In genomic region chr12:54300732-54301427, GRCh38 we compare ENCODE assay signal across 1 cellular context.
TF ChIP-seq lines count a peak whose summit lies in the region.

Gene NFE2, minus strand, starts transcription at chr12:54301015. Its CDS starts 5,767 bp downstream, at chr12:54295248.

TF ChIP-seq in HepG2, 621 proteins besides CTCF, POLR2A, EP300 and RAD21 (continued from another document and continues in another):
- 0 out of 2 replicates have a peak, but pooled peaks have one; percentile 40 for TF ChIP-seq FOXC1 (CRISPR knock-in tag; IDR thresholded peaks at IDR 0.05; ENCODE audit: borderline replicate concordance)
- TF ChIP-seq ZNF20 (CRISPR knock-in tag; IDR thresholded peaks at IDR 0.05), result no peak
- TF ChIP-seq FOXA3 (CRISPR knock-in tag; IDR thresholded peaks at IDR 0.05), result no peak
- no peak; the same call in 1 of the 2 replicates for TF ChIP-seq HNF4A (CRISPR knock-in tag; IDR thresholded peaks at IDR 0.05)
- TF ChIP-seq TEF (CRISPR knock-in tag; IDR thresholded peaks at IDR 0.05), result no peak
- no peak for TF ChIP-seq ZNF121 (CRISPR knock-in tag; IDR thresholded peaks at IDR 0.05)
- no peak for TF ChIP-seq ZNF891 (CRISPR knock-in tag; IDR thresholded peaks at IDR 0.05)
- peak; percentile 54 for TF ChIP-seq MED8 (CRISPR knock-in tag; IDR thresholded peaks at IDR 0.05; ENCODE audit: insufficient replicate concordance)
- TF ChIP-seq KDM3A (CRISPR knock-in tag; IDR thresholded peaks at IDR 0.05; ENCODE audit: low read depth), result no peak
- TF ChIP-seq MYC (CRISPR knock-in tag; IDR thresholded peaks at IDR 0.05; ENCODE audit: borderline replicate concordance), result peak; percentile 67; the same call in 1 of the 2 replicates
- peak; percentile 9; the same call in 1 of the 2 replicates for TF ChIP-seq HOXA5 (CRISPR knock-in tag; IDR thresholded peaks at IDR 0.05)
- no peak for TF ChIP-seq ZNF441 (CRISPR knock-in tag; IDR thresholded peaks at IDR 0.05; ENCODE audit: borderline replicate concordance)
- TF ChIP-seq TBX3 (IDR thresholded peaks at IDR 0.05; ENCODE audit: borderline replicate concordance), result no peak
- peak; percentile 69; the same call in 1 of the 2 replicates for TF ChIP-seq ZBTB39 (CRISPR knock-in tag; IDR thresholded peaks at IDR 0.05)
- TF ChIP-seq SETDB1 (CRISPR knock-in tag; IDR thresholded peaks at IDR 0.05; ENCODE audit: borderline replicate concordance), result no peak
- TF ChIP-seq NFATC3 (CRISPR knock-in tag; IDR thresholded peaks at IDR 0.05), result no peak
- TF ChIP-seq MED13 (CRISPR knock-in tag; IDR thresholded peaks at IDR 0.05), result no peak
- TF ChIP-seq HES4 (CRISPR knock-in tag; IDR thresholded peaks at IDR 0.05; ENCODE audit: borderline replicate concordance), result no peak
- 0 out of 2 replicates have a peak, but pooled peaks have one; percentile 24 for TF ChIP-seq TOPORS (CRISPR knock-in tag; IDR thresholded peaks at IDR 0.05)
- peak; percentile 48; the same call in 1 of the 2 replicates for TF ChIP-seq NRL (CRISPR knock-in tag; IDR thresholded peaks at IDR 0.05; ENCODE audit: borderline replicate concordance)
- no peak for TF ChIP-seq TGIF2 (CRISPR knock-in tag; IDR thresholded peaks at IDR 0.05)
- TF ChIP-seq ATF3 (CRISPR knock-in tag; IDR thresholded peaks at IDR 0.05), result no peak
- TF ChIP-seq NR3C1 (CRISPR knock-in tag; IDR thresholded peaks at IDR 0.05), result no peak
- no peak for TF ChIP-seq ZNF33B (CRISPR knock-in tag; IDR thresholded peaks at IDR 0.05)
- TF ChIP-seq EED (CRISPR knock-in tag; IDR thresholded peaks at IDR 0.05), result no peak
- 0 out of 2 replicates have a peak, but pooled peaks have one; percentile 60 for TF ChIP-seq ZNF564 (CRISPR knock-in tag; IDR thresholded peaks at IDR 0.05)
- peak; percentile 56; the same call in 1 of the 2 replicates for TF ChIP-seq HIVEP1 (CRISPR knock-in tag; IDR thresholded peaks at IDR 0.05)
- no peak for TF ChIP-seq PAWR (CRISPR knock-in tag; IDR thresholded peaks at IDR 0.05; ENCODE audit: borderline replicate concordance)
- 0 out of 2 replicates have a peak, but pooled peaks have one; percentile 44 for TF ChIP-seq ZNF776 (CRISPR knock-in tag; IDR thresholded peaks at IDR 0.05)
- no peak for TF ChIP-seq SRF (IDR thresholded peaks at IDR 0.05; ENCODE audit: low read depth, low read length)
- no peak for TF ChIP-seq PCBP2 (optimal IDR thresholded peaks at IDR 0.05; ENCODE audit: low read depth, low read length, poor library complexity, severe bottlenecking)
- peak; percentile 56 for TF ChIP-seq PATZ1 (CRISPR knock-in tag; IDR thresholded peaks at IDR 0.05)
- no peak for TF ChIP-seq RFX5 (IDR thresholded peaks at IDR 0.05; ENCODE audit: low read depth, low read length)
- TF ChIP-seq SOX5 (CRISPR knock-in tag; IDR thresholded peaks at IDR 0.05; ENCODE audit: borderline replicate concordance), result no peak
- TF ChIP-seq ZNF331 (CRISPR knock-in tag; IDR thresholded peaks at IDR 0.05), result no peak
- TF ChIP-seq ZNF780A (CRISPR knock-in tag; IDR thresholded peaks at IDR 0.05), result no peak
- TF ChIP-seq ZBTB7B (CRISPR knock-in tag; IDR thresholded peaks at IDR 0.05), result peak; percentile 22; the same call in 1 of the 2 replicates
- peak; percentile 67 for TF ChIP-seq HNF1B (CRISPR knock-in tag; IDR thresholded peaks at IDR 0.05)
- TF ChIP-seq TFAP4 (IDR thresholded peaks at IDR 0.05; ENCODE audit: borderline replicate concordance, low read depth), result no peak
- no peak for TF ChIP-seq ZSCAN29 (CRISPR knock-in tag; conservative IDR thresholded peaks at IDR 0.05)
- no peak for TF ChIP-seq STAG1 (CRISPR knock-in tag; IDR thresholded peaks at IDR 0.05)
- TF ChIP-seq ZFY (CRISPR knock-in tag; IDR thresholded peaks at IDR 0.05), result peak; percentile 40; the same call in 1 of the 2 replicates
- TF ChIP-seq ZNF274 (CRISPR knock-in tag; IDR thresholded peaks at IDR 0.05), result peak; percentile 61; the same call in 1 of the 2 replicates
- no peak for TF ChIP-seq SATB2 (CRISPR knock-in tag; IDR thresholded peaks at IDR 0.05)
- no peak for TF ChIP-seq ZNF782 (CRISPR knock-in tag; IDR thresholded peaks at IDR 0.05; ENCODE audit: borderline replicate concordance)
- 0 out of 2 replicates have a peak, but pooled peaks have one; percentile 12 for TF ChIP-seq ZNF609 (CRISPR knock-in tag; IDR thresholded peaks at IDR 0.05; ENCODE audit: borderline replicate concordance)
- no peak for TF ChIP-seq RAD51 (IDR thresholded peaks at IDR 0.05; ENCODE audit: borderline replicate concordance)
- no peak for TF ChIP-seq CEBPG (CRISPR knock-in tag; IDR thresholded peaks at IDR 0.05)
- no peak; the same call in 1 of the 2 replicates for TF ChIP-seq BRD4 (CRISPR knock-in tag; IDR thresholded peaks at IDR 0.05)
- TF ChIP-seq ZNF737 (CRISPR knock-in tag; IDR thresholded peaks at IDR 0.05; ENCODE audit: borderline replicate concordance), result no peak
- TF ChIP-seq HMG20B (CRISPR knock-in tag; conservative IDR thresholded peaks at IDR 0.05), result no peak
- no peak for TF ChIP-seq MIER3 (CRISPR knock-in tag; IDR thresholded peaks at IDR 0.05; ENCODE audit: borderline replicate concordance)
- peak; percentile 78 for TF ChIP-seq REPIN1 (CRISPR knock-in tag; IDR thresholded peaks at IDR 0.05; ENCODE audit: borderline replicate concordance, low read depth)
- no peak for TF ChIP-seq DNMT3B (CRISPR knock-in tag; conservative IDR thresholded peaks at IDR 0.05)
- no peak for TF ChIP-seq IKZF1 (IDR thresholded peaks at IDR 0.05)
- no peak for TF ChIP-seq SKI (IDR thresholded peaks at IDR 0.05; ENCODE audit: partially characterized antibody)
- TF ChIP-seq ZNF574 (CRISPR knock-in tag; IDR thresholded peaks at IDR 0.05), result 0 out of 2 replicates have a peak, but pooled peaks have one; percentile 17
- TF ChIP-seq MLLT10 (CRISPR knock-in tag; IDR thresholded peaks at IDR 0.05), result no peak
- no peak for TF ChIP-seq E2F5 (CRISPR knock-in tag; conservative IDR thresholded peaks at IDR 0.05)
